In genomic region chr7:23547662-23548061, GRCh38 we compare ENCODE assay signal across 19 cellular contexts.
"Had no signal": no experiment of that assay in that cellular context is flagged by ENCODE, and none has a peak within 500 bp of the region (broad histone marks: within the 10 kb centered on the region; RNA-seq: fewer than 3 reads in every experiment).

No MANE protein-coding gene starts in this region.

- H3K27ac Mint-ChIP-seq: natural killer cell treated with Interleukin-12 subunit alpha and Interleukin-12 subunit beta and Interleukin-15 and Interleukin-18, amount 100 ng/mL, for 72 hours; nephron progenitor cell; stimulated activated memory B cell treated with anti-CD40 and anti-IgM and Interleukin-4, amounts not matched to agents 10 μg/mL and 1 μg/mL and 100 μg/mL, for 72 hours; stimulated activated naive CD8-positive, alpha-beta T cell treated with anti-CD3 and anti-CD28 coated beads, Interleukin-15, amount 100 ng/mL, for 72 hours had no signal

- H3K27me3 Mint-ChIP-seq: stimulated activated memory B cell treated with anti-CD40 and anti-IgM and Interleukin-4, amounts not matched to agents 10 μg/mL and 1 μg/mL and 100 μg/mL, for 72 hours; stimulated activated naive CD8-positive, alpha-beta T cell treated with anti-CD3 and anti-CD28 coated beads, Interleukin-15, amount 100 ng/mL, for 72 hours; type B pancreatic cell had no signal

- H3K4me3 Mint-ChIP-seq: natural killer cell treated with Interleukin-12 subunit alpha and Interleukin-12 subunit beta and Interleukin-15 and Interleukin-18, amount 100 ng/mL, for 72 hours; nephron progenitor cell; neural crest cell; stimulated activated memory B cell treated with anti-CD40 and anti-IgM and Interleukin-4, amounts not matched to agents 10 μg/mL and 1 μg/mL and 100 μg/mL, for 72 hours; stimulated activated naive CD8-positive, alpha-beta T cell treated with anti-CD3 and anti-CD28 coated beads, Interleukin-15, amount 100 ng/mL, for 72 hours; type B pancreatic cell had no signal

- H3K9me3 Mint-ChIP-seq: natural killer cell treated with Interleukin-12 subunit alpha and Interleukin-12 subunit beta and Interleukin-15 and Interleukin-18, amount 100 ng/mL, for 72 hours; nephron progenitor cell; neural crest cell; stimulated activated memory B cell treated with anti-CD40 and anti-IgM and Interleukin-4, amounts not matched to agents 10 μg/mL and 1 μg/mL and 100 μg/mL, for 72 hours; stimulated activated naive CD8-positive, alpha-beta T cell treated with anti-CD3 and anti-CD28 coated beads, Interleukin-15, amount 100 ng/mL, for 72 hours; type B pancreatic cell had no signal

- H3K4me1 ChIP-seq: pancreas, prostate gland, right atrium auricular region, suprapubic skin, testis, tibial artery, uterus had no signal

- H3K9me3 ChIP-seq: neutrophil, pancreas, prostate gland, right atrium auricular region, suprapubic skin, testis, tibial artery, transverse colon, upper lobe of right lung, uterus had no signal

- H3K27me3 ChIP-seq: pancreas, right atrium auricular region, spleen, testis, tibial artery, transverse colon, upper lobe of right lung, uterus had no signal

- H3K36me3 Mint-ChIP-seq: natural killer cell treated with Interleukin-12 subunit alpha and Interleukin-12 subunit beta and Interleukin-15 and Interleukin-18, amount 100 ng/mL, for 72 hours; stimulated activated memory B cell treated with anti-CD40 and anti-IgM and Interleukin-4, amounts not matched to agents 10 μg/mL and 1 μg/mL and 100 μg/mL, for 72 hours; type B pancreatic cell had no signal

- H3K4me2 ChIP-seq: smooth muscle cell had no signal

- H3K4me1 Mint-ChIP-seq: nephron progenitor cell; stimulated activated naive CD8-positive, alpha-beta T cell treated with anti-CD3 and anti-CD28 coated beads, Interleukin-15, amount 100 ng/mL, for 72 hours had no signal

- DNase-seq: upper lobe of right lung had no signal

- H3K27ac ChIP-seq: neutrophil, pancreas, prostate gland, right atrium auricular region, skin epidermis, spleen, suprapubic skin, testis, tibial artery, transverse colon, upper lobe of right lung, uterus had no signal

- H3K36me3 ChIP-seq: neutrophil, pancreas, prostate gland, right atrium auricular region, spleen, suprapubic skin, tibial artery, transverse colon, upper lobe of right lung, uterus had no signal

- H3K4me3 ChIP-seq: pancreas, prostate gland, right atrium auricular region, skin epidermis, smooth muscle cell, suprapubic skin, testis, tibial artery, transverse colon, upper lobe of right lung, uterus had no signal
